Comparison of ENCODE assay signal across 19 cellular contexts in the genomic region with DNA sequence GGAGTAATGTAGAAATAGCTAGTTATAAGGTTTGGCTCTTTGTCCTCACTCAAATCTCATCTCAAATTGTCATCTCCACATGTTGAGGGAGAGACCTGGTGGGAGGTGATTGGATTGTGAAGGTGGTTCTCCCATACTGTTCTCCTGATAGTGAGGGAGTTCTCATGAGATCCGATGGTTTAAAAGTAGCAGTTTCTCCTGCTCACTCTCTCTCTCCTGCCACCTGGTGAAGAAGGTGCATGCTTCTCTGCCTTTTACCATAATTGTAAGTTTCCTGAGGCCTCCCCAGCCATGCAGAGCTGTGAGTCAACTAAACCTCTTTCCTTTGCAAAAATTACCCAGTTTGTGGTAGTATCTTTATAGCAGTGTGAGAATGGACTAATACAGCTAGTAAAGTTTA.
"Had no signal": no experiment of that assay in that cellular context is flagged by ENCODE, and none has a peak within 500 bp of the region (broad histone marks: within the 10 kb centered on the region; RNA-seq: fewer than 3 reads in every experiment).

No MANE protein-coding gene starts in this region.

- DNase-seq: activated CD4-positive, alpha-beta T cell treated with anti-CD3 and anti-CD28 coated beads, Interleukin-2, amount 50 U/mL, for 48 hours; activated gamma-delta T cell; adrenal gland; cerebellar nuclear complex; effector CD8-positive, alpha-beta T cell; stimulated activated CD4-positive, alpha-beta T cell treated with anti-CD3 and anti-CD28 coated beads, Interleukin-2, amount 100 ng/mL, for 24 hours; stimulated activated naive CD8-positive, alpha-beta T cell treated with anti-CD3 and anti-CD28 coated beads, Interleukin-15, Interleukin-2, amounts not matched to agents 100 U/mL and 50 U/mL, for 24 hours; substantia nigra; T-helper 2 cell; tibial artery had no signal

- H3K27me3 ChIP-seq: adrenal gland, tibial artery, vagina had no signal

- H3K9me3 Mint-ChIP-seq: mesothelial cell of epicardium had no signal

- H3K4me3 ChIP-seq: adrenal gland, lung, tibial artery, vagina had no signal

- H3K27ac Mint-ChIP-seq: activated naive CD4-positive, alpha-beta T cell treated with anti-CD3 and anti-CD28 coated beads, Interleukin-2, amount 50 U/mL, for 72 hours; dendritic cell treated with granulocyte-macrophage colony-stimulating factor and Interleukin-4, amounts not matched to agents 40 ng/mL and 50 ng/mL, for 4 days; mesothelial cell of epicardium; natural killer cell treated with Interleukin-12 subunit alpha and Interleukin-12 subunit beta and Interleukin-15 and Interleukin-18, amount 100 ng/mL, for 72 hours had no signal

- H3K36me3 ChIP-seq: adrenal gland, tibial artery, vagina had no signal

- H3K4me3 Mint-ChIP-seq: dendritic cell treated with granulocyte-macrophage colony-stimulating factor and Interleukin-4, amounts not matched to agents 40 ng/mL and 50 ng/mL, for 4 days; mesothelial cell of epicardium; natural killer cell treated with Interleukin-12 subunit alpha and Interleukin-12 subunit beta and Interleukin-15 and Interleukin-18, amount 100 ng/mL, for 72 hours had no signal

- H3K27me3 Mint-ChIP-seq: dendritic cell treated with granulocyte-macrophage colony-stimulating factor and Interleukin-4, amounts not matched to agents 40 ng/mL and 50 ng/mL, for 4 days; natural killer cell treated with Interleukin-12 subunit alpha and Interleukin-12 subunit beta and Interleukin-15 and Interleukin-18, amount 100 ng/mL, for 72 hours had no signal

- H3K9me3 ChIP-seq: adrenal gland, tibial artery, vagina had no signal

- H3K36me3 Mint-ChIP-seq: activated naive CD4-positive, alpha-beta T cell treated with anti-CD3 and anti-CD28 coated beads, Interleukin-2, amount 50 U/mL, for 72 hours; mesothelial cell of epicardium had no signal

- H3K27ac ChIP-seq: adrenal gland, parathyroid adenoma, tibial artery, vagina, VCaP had no signal

- H3K4me1 ChIP-seq: adrenal gland, parathyroid adenoma, tibial artery, vagina had no signal

- ATAC-seq: activated naive CD4-positive, alpha-beta T cell treated with anti-CD3 and anti-CD28 coated beads, Interleukin-2, amount 50 U/mL, for 72 hours; left lobe of liver; natural killer cell treated with Interleukin-12 subunit alpha and Interleukin-12 subunit beta and Interleukin-15 and Interleukin-18, amount 100 ng/mL, for 72 hours; stimulated activated naive CD8-positive, alpha-beta T cell treated with anti-CD3 and anti-CD28 coated beads, Interleukin-15, Interleukin-2, amounts not matched to agents 100 U/mL and 50 U/mL, for 24 hours had no signal
